Comparison of ENCODE assay signal across 1 cellular context in genomic region chr16:4682616-4683254, GRCh38.
TF ChIP-seq lines count a peak whose summit lies in the region.

No MANE protein-coding gene starts in this region.

TF ChIP-seq in SK-N-SH, 30 proteins besides CTCF, POLR2A, EP300 and RAD21 (continued from another document):
- TF ChIP-seq PBX3 (IDR thresholded peaks at IDR 0.05): no peak
- TF ChIP-seq EZH2phosphoT487 (IDR thresholded peaks at IDR 0.05; ENCODE audit: borderline replicate concordance, low read depth): no peak
- no peak for TF ChIP-seq MXI1 (IDR thresholded peaks at IDR 0.05; ENCODE audit: low read depth, low read length)
- TF ChIP-seq JUND (IDR thresholded peaks at IDR 0.05): no peak
- no peak for TF ChIP-seq CHD2 (IDR thresholded peaks at IDR 0.05; ENCODE audit: low read length, partially characterized antibody)
- TF ChIP-seq SMC3 (IDR thresholded peaks at IDR 0.05; ENCODE audit: low read depth, low read length): no peak
